ENCODE assay signal across 1 cellular context in genomic region chr7:116541951-116542350, GRCh38.
TF ChIP-seq lines count a peak whose summit lies in the region.

No MANE protein-coding gene starts in this region.

TF ChIP-seq in GM23338, 12 proteins besides CTCF, POLR2A, EP300 and RAD21:
- TF ChIP-seq REST (IDR thresholded peaks at IDR 0.05; ENCODE audit: unreplicated experiment) (no peak), ZNF462 (CRISPR knock-in tag; IDR thresholded peaks at IDR 0.05) (no peak), NANOG (IDR thresholded peaks at IDR 0.05; ENCODE audit: borderline replicate concordance) (no peak), ZNF114 (CRISPR knock-in tag; IDR thresholded peaks at IDR 0.05) (no peak), EZH2 (IDR thresholded peaks at IDR 0.05; ENCODE audit: low read depth, unreplicated experiment) (no peak), CREB1 (CRISPR knock-in tag; IDR thresholded peaks at IDR 0.05; ENCODE audit: low read depth) (no peak), JUNB (IDR thresholded peaks at IDR 0.05; ENCODE audit: unreplicated experiment) (no peak), EZH2phosphoT487 (IDR thresholded peaks at IDR 0.05; ENCODE audit: unreplicated experiment) (no peak), STAT1 (IDR thresholded peaks at IDR 0.05; ENCODE audit: unreplicated experiment) (no peak), ZNF331 (CRISPR knock-in tag; IDR thresholded peaks at IDR 0.05; ENCODE audit: low read depth) (no peak), ETS1 (IDR thresholded peaks at IDR 0.05) (no peak), POLR2AphosphoS5 (IDR thresholded peaks at IDR 0.05; ENCODE audit: low read depth) (no peak)
